In the genomic region with DNA sequence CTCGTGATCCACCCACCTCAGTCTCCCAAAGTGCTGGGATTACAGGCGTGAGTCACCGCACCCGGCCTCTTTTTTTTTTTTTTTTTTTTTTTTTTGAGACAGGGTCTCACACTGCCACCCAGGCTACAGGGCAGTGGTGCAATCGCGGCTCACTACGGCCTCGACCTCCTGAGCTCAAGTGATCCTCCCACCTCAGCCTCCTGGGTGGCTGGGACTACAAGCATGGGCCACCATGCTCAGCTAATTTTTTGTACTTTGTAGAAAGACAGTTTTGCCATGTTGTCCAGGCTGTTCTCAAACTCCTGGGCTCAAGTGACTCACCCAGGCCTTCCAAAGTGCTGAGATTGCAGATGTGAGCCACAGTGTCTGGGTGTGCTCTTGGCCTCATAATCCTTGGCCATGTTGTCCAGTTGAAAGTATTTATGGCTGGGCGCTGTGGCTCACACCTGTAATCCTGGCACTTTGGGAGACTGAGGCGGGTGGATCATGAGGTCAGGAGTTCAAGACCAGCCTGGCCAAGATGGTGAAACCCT, we compare ENCODE assay signal across 2 cellular contexts.
A peak's percentile ranks its signal among the peaks of the same experiment; 100 is the strongest.
TF ChIP-seq lines count a peak whose summit lies in the region.
"Not testable (repeated sequence)": the region's sequence is repeated elsewhere in the genome, so short reads cannot be mapped to it uniquely, and the experiment has no call there.

No MANE protein-coding gene starts in this region.

TF ChIP-seq in K562, 482 proteins besides CTCF, POLR2A, EP300 and RAD21:
- TF ChIP-seq, protein P1, sequence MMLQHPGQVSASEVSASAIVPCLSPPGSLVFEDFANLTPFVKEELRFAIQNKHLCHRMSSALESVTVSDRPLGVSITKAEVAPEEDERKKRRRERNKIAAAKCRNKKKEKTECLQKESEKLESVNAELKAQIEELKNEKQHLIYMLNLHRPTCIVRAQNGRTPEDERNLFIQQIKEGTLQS (IDR thresholded peaks at IDR 0.05): peak; percentile 36; the same call in 1 of the 2 replicates
- TF ChIP-seq, protein P1 (CRISPR knock-in tag; conservative IDR thresholded peaks at IDR 0.05): not testable (repeated sequence)
- TF ChIP-seq ZNF316 (IDR thresholded peaks at IDR 0.05) (peak; percentile 62), C11orf30 (IDR thresholded peaks at IDR 0.05; ENCODE audit: low read depth) (peak; percentile 67), SMARCA4 (IDR thresholded peaks at IDR 0.05) (0 out of 2 replicates have a peak, but pooled peaks have one; percentile 4), ZNF384 (IDR thresholded peaks at IDR 0.05; ENCODE audit: low read depth, low read length) (peak; percentile 71), JUND (IDR thresholded peaks at IDR 0.05; ENCODE audit: borderline replicate concordance, low read depth, low read length) (peak; percentile 9; the same call in 1 of the 2 replicates)
- TF ChIP-seq JUND (tag; IDR thresholded peaks at IDR 0.05; ENCODE audit: borderline replicate concordance, low read depth, low read length): not testable (repeated sequence)
TF ChIP-seq in K562: peak in this region for 6; not testable (repeated sequence) for 476.

TF ChIP-seq in HepG2, 621 proteins besides CTCF, POLR2A, EP300 and RAD21:
- TF ChIP-seq MAFF (IDR thresholded peaks at IDR 0.05; ENCODE audit: low read depth, low read length): peak; percentile 54
- peak; percentile 70 to 73 for TF ChIP-seq MAFK (conservative IDR thresholded peaks at IDR 0.05 in 1 of 2, IDR thresholded peaks at IDR 0.05 in 1 of 2; ENCODE audit: low read length in 2 of 2)
- TF ChIP-seq, protein P2, sequence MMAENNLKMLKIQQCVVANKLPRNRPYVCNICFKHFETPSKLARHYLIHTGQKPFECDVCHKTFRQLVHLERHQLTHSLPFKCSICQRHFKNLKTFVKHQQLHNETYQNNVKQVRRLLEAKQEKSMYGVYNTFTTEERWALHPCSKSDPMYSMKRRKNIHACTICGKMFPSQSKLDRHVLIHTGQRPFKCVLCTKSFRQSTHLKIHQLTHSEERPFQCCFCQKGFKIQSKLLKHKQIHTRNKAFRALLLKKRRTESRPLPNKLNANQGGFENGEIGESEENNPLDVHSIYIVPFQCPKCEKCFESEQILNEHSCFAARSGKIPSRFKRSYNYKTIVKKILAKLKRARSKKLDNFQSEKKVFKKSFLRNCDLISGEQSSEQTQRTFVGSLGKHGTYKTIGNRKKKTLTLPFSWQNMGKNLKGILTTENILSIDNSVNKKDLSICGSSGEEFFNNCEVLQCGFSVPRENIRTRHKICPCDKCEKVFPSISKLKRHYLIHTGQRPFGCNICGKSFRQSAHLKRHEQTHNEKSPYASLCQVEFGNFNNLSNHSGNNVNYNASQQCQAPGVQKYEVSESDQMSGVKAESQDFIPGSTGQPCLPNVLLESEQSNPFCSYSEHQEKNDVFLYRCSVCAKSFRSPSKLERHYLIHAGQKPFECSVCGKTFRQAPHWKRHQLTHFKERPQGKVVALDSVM (CRISPR knock-in tag; IDR thresholded peaks at IDR 0.05): peak; percentile 91
- TF ChIP-seq, protein P3, sequence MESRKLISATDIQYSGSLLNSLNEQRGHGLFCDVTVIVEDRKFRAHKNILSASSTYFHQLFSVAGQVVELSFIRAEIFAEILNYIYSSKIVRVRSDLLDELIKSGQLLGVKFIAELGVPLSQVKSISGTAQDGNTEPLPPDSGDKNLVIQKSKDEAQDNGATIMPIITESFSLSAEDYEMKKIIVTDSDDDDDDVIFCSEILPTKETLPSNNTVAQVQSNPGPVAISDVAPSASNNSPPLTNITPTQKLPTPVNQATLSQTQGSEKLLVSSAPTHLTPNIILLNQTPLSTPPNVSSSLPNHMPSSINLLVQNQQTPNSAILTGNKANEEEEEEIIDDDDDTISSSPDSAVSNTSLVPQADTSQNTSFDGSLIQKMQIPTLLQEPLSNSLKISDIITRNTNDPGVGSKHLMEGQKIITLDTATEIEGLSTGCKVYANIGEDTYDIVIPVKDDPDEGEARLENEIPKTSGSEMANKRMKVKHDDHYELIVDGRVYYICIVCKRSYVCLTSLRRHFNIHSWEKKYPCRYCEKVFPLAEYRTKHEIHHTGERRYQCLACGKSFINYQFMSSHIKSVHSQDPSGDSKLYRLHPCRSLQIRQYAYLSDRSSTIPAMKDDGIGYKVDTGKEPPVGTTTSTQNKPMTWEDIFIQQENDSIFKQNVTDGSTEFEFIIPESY (CRISPR knock-in tag; IDR thresholded peaks at IDR 0.05): peak; percentile 34; the same call in 1 of the 2 replicates
- peak; percentile 28; the same call in 1 of the 2 replicates for TF ChIP-seq FOSL2 (CRISPR knock-in tag; IDR thresholded peaks at IDR 0.05)
